In genomic region chr11:21928834-21929233, GRCh38 we compare ENCODE assay signal across 9 cellular contexts.
"Had no signal": no experiment of that assay in that cellular context is flagged by ENCODE, and none has a peak within 500 bp of the region (broad histone marks: within the 10 kb centered on the region; RNA-seq: fewer than 3 reads in every experiment).

No MANE protein-coding gene starts in this region.

- ATAC-seq: GM23338, HCT116 had no signal

- H3K9ac ChIP-seq: GM23248 had no signal

- DNase-seq: GM23248, GOT3, H7, H9, HCEC 1CT, HFFc6 had no signal

- H3K4me2 ChIP-seq: GM23338 had no signal

- H3K4me1 ChIP-seq: HAP-1 had no signal

- H3K36me3 ChIP-seq: HAP-1 had no signal

- H2AFZ ChIP-seq: GM23248, GM23338 had no signal

- H3K4me3 ChIP-seq: GM23248, GM23338, HAP-1 had no signal

- H3K27ac ChIP-seq: GM23248 had no signal

- H3K9me3 ChIP-seq: HAP-1 had no signal
